Comparison of ENCODE assay signal across 1 cellular context in genomic region chr12:65936529-65936911, GRCh38.
TF ChIP-seq lines count a peak whose summit lies in the region.

No MANE protein-coding gene starts in this region.

TF ChIP-seq in HepG2, 621 proteins besides CTCF, POLR2A, EP300 and RAD21:
- TF ChIP-seq SMARCE1 (IDR thresholded peaks at IDR 0.05; ENCODE audit: borderline replicate concordance) (no peak), SIX4 (CRISPR knock-in tag; IDR thresholded peaks at IDR 0.05) (no peak), SOX5 (CRISPR knock-in tag; IDR thresholded peaks at IDR 0.05; ENCODE audit: borderline replicate concordance) (no peak), MEIS1 (CRISPR knock-in tag; IDR thresholded peaks at IDR 0.05; ENCODE audit: borderline replicate concordance) (no peak), ZNF512B (CRISPR knock-in tag; IDR thresholded peaks at IDR 0.05; ENCODE audit: borderline replicate concordance) (no peak), NFRKB (IDR thresholded peaks at IDR 0.05) (no peak)
TF ChIP-seq in HepG2: peak in this region for 0.
